Comparison of ENCODE assay signal across 1 cellular context in the genomic region with DNA sequence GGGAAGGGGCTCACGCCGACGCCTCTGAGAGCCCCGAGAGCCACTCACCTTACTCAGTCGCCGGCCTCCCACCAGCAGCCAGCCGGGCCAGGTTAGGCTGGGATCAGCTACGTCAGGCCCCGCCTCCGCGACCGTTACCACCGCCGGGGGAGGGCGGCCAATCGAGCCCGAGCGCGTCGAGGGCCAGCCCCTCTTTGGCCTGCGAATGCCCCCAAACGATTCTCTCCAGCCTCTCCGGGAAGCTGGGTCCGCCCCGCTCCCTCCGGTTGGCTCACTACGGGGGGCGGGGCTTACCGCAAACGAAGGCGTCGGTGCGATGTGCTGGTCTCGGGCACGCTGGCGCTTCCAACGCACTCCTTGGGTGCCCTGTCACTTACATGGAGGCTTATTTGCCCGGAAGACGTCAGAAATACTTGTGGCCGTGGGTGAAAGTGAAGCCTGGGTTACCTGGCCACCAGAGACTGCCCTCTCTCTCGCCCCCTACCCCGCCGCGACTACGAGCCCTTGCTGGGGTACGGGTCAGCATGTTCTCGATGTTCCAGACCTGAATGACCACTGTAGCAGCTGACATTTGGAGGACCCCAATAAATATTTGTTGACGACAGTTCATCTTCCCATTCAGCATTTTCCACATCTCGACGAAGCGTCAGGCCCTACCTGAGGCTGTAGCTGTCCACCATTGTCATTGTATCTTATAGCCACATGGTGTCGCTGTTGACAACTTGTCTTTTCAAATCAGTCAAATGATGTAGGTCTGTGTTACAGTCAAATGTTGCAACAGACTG.
TF ChIP-seq lines count a peak whose summit lies in the region.

A gene with protein sequence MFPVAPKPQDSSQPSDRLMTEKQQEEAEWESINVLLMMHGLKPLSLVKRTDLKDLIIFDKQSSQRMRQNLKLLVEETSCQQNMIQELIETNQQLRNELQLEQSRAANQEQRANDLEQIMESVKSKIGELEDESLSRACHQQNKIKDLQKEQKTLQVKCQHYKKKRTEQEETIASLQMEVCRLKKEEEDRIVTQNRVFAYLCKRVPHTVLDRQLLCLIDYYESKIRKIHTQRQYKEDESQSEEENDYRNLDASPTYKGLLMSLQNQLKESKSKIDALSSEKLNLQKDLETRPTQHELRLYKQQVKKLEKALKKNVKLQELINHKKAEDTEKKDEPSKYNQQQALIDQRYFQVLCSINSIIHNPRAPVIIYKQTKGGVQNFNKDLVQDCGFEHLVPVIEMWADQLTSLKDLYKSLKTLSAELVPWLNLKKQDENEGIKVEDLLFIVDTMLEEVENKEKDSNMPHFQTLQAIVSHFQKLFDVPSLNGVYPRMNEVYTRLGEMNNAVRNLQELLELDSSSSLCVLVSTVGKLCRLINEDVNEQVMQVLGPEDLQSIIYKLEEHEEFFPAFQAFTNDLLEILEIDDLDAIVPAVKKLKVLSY (minus strand): TSS at position 111 of the 785 bp plus-strand sequence. CDS start 21,333 bp downstream, outside the sequence.

TF ChIP-seq in HEK293, 187 proteins besides CTCF, POLR2A, EP300 and RAD21 (continued from another document and continues in another):
- TF ChIP-seq, protein P1, sequence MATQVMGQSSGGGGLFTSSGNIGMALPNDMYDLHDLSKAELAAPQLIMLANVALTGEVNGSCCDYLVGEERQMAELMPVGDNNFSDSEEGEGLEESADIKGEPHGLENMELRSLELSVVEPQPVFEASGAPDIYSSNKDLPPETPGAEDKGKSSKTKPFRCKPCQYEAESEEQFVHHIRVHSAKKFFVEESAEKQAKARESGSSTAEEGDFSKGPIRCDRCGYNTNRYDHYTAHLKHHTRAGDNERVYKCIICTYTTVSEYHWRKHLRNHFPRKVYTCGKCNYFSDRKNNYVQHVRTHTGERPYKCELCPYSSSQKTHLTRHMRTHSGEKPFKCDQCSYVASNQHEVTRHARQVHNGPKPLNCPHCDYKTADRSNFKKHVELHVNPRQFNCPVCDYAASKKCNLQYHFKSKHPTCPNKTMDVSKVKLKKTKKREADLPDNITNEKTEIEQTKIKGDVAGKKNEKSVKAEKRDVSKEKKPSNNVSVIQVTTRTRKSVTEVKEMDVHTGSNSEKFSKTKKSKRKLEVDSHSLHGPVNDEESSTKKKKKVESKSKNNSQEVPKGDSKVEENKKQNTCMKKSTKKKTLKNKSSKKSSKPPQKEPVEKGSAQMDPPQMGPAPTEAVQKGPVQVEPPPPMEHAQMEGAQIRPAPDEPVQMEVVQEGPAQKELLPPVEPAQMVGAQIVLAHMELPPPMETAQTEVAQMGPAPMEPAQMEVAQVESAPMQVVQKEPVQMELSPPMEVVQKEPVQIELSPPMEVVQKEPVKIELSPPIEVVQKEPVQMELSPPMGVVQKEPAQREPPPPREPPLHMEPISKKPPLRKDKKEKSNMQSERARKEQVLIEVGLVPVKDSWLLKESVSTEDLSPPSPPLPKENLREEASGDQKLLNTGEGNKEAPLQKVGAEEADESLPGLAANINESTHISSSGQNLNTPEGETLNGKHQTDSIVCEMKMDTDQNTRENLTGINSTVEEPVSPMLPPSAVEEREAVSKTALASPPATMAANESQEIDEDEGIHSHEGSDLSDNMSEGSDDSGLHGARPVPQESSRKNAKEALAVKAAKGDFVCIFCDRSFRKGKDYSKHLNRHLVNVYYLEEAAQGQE (tag by site-specific recombination; IDR thresholded peaks at IDR 0.05): 0 out of 2 replicates have a peak, but pooled peaks have one; percentile 33
- TF ChIP-seq, protein P2, sequence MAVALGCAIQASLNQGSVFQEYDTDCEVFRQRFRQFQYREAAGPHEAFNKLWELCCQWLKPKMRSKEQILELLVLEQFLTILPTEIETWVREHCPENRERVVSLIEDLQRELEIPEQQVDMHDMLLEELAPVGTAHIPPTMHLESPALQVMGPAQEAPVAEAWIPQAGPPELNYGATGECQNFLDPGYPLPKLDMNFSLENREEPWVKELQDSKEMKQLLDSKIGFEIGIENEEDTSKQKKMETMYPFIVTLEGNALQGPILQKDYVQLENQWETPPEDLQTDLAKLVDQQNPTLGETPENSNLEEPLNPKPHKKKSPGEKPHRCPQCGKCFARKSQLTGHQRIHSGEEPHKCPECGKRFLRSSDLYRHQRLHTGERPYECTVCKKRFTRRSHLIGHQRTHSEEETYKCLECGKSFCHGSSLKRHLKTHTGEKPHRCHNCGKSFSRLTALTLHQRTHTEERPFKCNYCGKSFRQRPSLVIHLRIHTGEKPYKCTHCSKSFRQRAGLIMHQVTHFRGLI (tag by site-specific recombination; IDR thresholded peaks at IDR 0.05): no peak
- TF ChIP-seq ZNF423 (tag by site-specific recombination; IDR thresholded peaks at IDR 0.05) (no peak), ZNF626 (tag by site-specific recombination; IDR thresholded peaks at IDR 0.05) (no peak), ZNF146 (tag by site-specific recombination; IDR thresholded peaks at IDR 0.05) (no peak), MZF1 (tag by site-specific recombination; IDR thresholded peaks at IDR 0.05; ENCODE audit: borderline replicate concordance) (no peak), ZNF791 (tag by site-specific recombination; IDR thresholded peaks at IDR 0.05) (no peak), ZNF843 (tag by site-specific recombination; IDR thresholded peaks at IDR 0.05) (no peak), ZFP69B (tag by site-specific recombination; IDR thresholded peaks at IDR 0.05) (no peak), SP7 (tag by site-specific recombination; IDR thresholded peaks at IDR 0.05) (peak; percentile 14; the same call in 1 of the 2 replicates), OSR2 (tag by site-specific recombination; IDR thresholded peaks at IDR 0.05) (no peak), ZNF114 (tag by site-specific recombination; IDR thresholded peaks at IDR 0.05) (no peak), ZNF610 (tag by site-specific recombination; IDR thresholded peaks at IDR 0.05; ENCODE audit: borderline replicate concordance) (no peak), YY2 (tag by site-specific recombination; IDR thresholded peaks at IDR 0.05) (no peak), ZFHX2 (tag by site-specific recombination; conservative IDR thresholded peaks at IDR 0.05) (peak; percentile 53), KLF16 (tag by site-specific recombination; IDR thresholded peaks at IDR 0.05) (peak; percentile 69; the same call in 1 of the 2 replicates), ZBTB17 (tag by site-specific recombination; IDR thresholded peaks at IDR 0.05) (peak; percentile 97), ZFP3 (tag by site-specific recombination; IDR thresholded peaks at IDR 0.05; ENCODE audit: low read depth) (no peak), SCRT1 (tag by site-specific recombination; IDR thresholded peaks at IDR 0.05; ENCODE audit: borderline replicate concordance) (no peak), ZNF707 (tag by site-specific recombination; IDR thresholded peaks at IDR 0.05) (no peak), ZNF561 (tag by site-specific recombination; IDR thresholded peaks at IDR 0.05; ENCODE audit: borderline replicate concordance) (no peak)
- TF ChIP-seq, protein P3, sequence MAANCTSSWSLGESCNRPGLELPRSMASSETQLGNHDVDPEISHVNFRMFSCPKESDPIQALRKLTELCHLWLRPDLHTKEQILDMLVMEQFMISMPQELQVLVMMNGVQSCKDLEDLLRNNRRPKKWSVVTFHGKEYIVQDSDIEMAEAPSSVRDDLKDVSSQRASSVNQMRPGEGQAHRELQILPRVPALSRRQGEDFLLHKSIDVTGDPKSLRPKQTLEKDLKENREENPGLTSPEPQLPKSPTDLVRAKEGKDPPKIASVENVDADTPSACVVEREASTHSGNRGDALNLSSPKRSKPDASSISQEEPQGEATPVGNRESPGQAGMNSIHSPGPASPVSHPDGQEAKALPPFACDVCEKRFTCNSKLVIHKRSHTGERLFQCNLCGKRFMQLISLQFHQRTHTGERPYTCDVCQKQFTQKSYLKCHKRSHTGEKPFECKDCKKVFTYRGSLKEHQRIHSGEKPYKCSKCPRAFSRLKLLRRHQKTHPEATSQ (tag by site-specific recombination; IDR thresholded peaks at IDR 0.05): no peak
- TF ChIP-seq, protein P4, sequence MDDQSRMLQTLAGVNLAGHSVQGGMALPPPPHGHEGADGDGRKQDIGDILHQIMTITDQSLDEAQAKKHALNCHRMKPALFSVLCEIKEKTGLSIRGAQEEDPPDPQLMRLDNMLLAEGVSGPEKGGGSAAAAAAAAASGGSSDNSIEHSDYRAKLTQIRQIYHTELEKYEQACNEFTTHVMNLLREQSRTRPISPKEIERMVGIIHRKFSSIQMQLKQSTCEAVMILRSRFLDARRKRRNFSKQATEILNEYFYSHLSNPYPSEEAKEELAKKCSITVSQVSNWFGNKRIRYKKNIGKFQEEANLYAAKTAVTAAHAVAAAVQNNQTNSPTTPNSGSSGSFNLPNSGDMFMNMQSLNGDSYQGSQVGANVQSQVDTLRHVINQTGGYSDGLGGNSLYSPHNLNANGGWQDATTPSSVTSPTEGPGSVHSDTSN (CRISPR knock-in tag; IDR thresholded peaks at IDR 0.05): peak; percentile 63; the same call in 1 of the 2 replicates
- TF ChIP-seq, protein P5, sequence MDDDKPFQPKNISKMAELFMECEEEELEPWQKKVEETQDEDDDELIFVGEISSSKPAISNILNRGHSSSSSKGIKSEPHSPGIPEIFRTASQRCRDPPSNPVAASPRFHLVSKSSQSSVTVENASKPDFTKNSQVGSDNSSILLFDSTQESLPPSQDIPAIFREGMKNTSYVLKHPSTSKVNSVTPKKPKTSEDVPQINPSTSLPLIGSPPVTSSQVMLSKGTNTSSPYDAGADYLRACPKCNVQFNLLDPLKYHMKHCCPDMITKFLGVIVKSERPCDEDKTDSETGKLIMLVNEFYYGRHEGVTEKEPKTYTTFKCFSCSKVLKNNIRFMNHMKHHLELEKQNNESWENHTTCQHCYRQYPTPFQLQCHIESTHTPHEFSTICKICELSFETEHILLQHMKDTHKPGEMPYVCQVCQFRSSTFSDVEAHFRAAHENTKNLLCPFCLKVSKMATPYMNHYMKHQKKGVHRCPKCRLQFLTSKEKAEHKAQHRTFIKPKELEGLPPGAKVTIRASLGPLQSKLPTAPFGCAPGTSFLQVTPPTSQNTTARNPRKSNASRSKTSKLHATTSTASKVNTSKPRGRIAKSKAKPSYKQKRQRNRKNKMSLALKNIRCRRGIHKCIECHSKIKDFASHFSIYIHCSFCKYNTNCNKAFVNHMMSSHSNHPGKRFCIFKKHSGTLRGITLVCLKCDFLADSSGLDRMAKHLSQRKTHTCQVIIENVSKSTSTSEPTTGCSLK (tag by site-specific recombination; IDR thresholded peaks at IDR 0.05): no peak
- TF ChIP-seq, protein P6, sequence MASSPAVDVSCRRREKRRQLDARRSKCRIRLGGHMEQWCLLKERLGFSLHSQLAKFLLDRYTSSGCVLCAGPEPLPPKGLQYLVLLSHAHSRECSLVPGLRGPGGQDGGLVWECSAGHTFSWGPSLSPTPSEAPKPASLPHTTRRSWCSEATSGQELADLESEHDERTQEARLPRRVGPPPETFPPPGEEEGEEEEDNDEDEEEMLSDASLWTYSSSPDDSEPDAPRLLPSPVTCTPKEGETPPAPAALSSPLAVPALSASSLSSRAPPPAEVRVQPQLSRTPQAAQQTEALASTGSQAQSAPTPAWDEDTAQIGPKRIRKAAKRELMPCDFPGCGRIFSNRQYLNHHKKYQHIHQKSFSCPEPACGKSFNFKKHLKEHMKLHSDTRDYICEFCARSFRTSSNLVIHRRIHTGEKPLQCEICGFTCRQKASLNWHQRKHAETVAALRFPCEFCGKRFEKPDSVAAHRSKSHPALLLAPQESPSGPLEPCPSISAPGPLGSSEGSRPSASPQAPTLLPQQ (tag by site-specific recombination; IDR thresholded peaks at IDR 0.05): 0 out of 2 replicates have a peak, but pooled peaks have one; percentile 47
- TF ChIP-seq, protein P7, sequence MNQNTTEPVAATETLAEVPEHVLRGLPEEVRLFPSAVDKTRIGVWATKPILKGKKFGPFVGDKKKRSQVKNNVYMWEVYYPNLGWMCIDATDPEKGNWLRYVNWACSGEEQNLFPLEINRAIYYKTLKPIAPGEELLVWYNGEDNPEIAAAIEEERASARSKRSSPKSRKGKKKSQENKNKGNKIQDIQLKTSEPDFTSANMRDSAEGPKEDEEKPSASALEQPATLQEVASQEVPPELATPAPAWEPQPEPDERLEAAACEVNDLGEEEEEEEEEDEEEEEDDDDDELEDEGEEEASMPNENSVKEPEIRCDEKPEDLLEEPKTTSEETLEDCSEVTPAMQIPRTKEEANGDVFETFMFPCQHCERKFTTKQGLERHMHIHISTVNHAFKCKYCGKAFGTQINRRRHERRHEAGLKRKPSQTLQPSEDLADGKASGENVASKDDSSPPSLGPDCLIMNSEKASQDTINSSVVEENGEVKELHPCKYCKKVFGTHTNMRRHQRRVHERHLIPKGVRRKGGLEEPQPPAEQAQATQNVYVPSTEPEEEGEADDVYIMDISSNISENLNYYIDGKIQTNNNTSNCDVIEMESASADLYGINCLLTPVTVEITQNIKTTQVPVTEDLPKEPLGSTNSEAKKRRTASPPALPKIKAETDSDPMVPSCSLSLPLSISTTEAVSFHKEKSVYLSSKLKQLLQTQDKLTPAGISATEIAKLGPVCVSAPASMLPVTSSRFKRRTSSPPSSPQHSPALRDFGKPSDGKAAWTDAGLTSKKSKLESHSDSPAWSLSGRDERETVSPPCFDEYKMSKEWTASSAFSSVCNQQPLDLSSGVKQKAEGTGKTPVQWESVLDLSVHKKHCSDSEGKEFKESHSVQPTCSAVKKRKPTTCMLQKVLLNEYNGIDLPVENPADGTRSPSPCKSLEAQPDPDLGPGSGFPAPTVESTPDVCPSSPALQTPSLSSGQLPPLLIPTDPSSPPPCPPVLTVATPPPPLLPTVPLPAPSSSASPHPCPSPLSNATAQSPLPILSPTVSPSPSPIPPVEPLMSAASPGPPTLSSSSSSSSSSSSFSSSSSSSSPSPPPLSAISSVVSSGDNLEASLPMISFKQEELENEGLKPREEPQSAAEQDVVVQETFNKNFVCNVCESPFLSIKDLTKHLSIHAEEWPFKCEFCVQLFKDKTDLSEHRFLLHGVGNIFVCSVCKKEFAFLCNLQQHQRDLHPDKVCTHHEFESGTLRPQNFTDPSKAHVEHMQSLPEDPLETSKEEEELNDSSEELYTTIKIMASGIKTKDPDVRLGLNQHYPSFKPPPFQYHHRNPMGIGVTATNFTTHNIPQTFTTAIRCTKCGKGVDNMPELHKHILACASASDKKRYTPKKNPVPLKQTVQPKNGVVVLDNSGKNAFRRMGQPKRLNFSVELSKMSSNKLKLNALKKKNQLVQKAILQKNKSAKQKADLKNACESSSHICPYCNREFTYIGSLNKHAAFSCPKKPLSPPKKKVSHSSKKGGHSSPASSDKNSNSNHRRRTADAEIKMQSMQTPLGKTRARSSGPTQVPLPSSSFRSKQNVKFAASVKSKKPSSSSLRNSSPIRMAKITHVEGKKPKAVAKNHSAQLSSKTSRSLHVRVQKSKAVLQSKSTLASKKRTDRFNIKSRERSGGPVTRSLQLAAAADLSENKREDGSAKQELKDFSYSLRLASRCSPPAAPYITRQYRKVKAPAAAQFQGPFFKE (tag by site-specific recombination; IDR thresholded peaks at IDR 0.05; ENCODE audit: borderline replicate concordance): no peak
- TF ChIP-seq, protein P8, sequence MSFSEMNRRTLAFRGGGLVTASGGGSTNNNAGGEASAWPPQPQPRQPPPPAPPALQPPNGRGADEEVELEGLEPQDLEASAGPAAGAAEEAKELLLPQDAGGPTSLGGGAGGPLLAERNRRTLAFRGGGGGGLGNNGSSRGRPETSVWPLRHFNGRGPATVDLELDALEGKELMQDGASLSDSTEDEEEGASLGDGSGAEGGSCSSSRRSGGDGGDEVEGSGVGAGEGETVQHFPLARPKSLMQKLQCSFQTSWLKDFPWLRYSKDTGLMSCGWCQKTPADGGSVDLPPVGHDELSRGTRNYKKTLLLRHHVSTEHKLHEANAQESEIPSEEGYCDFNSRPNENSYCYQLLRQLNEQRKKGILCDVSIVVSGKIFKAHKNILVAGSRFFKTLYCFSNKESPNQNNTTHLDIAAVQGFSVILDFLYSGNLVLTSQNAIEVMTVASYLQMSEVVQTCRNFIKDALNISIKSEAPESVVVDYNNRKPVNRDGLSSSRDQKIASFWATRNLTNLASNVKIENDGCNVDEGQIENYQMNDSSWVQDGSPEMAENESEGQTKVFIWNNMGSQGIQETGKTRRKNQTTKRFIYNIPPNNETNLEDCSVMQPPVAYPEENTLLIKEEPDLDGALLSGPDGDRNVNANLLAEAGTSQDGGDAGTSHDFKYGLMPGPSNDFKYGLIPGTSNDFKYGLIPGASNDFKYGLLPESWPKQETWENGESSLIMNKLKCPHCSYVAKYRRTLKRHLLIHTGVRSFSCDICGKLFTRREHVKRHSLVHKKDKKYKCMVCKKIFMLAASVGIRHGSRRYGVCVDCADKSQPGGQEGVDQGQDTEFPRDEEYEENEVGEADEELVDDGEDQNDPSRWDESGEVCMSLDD (tag by site-specific recombination; IDR thresholded peaks at IDR 0.05): no peak
